Comparison of ENCODE assay signal across 30 cellular contexts in the genomic region with DNA sequence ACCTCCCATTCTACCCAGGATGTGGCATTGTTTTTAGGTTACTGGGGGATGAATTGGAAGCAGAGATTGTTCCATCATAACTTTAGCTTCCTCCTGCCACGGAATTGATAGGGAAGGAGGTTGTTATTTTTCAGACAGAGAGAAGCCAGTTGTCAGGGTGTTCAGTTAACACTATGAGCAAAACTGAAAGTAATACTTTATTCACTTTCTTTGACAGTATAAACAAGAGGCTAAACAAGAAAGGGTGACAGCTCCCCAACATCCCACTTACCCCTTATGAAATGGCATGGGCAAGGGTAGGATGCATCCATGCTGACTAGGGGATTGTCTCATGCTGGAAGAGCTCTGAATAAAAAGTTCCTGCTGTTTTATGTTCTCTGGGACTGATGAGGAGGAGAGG. TPM values are rescaled to one million over a fixed set of nuclear protein-coding genes. Genes with fewer than 3 reads are reported as not detected.
"Had no signal": no experiment of that assay in that cellular context is flagged by ENCODE, and none has a peak within 500 bp of the region (broad histone marks: within the 10 kb centered on the region; RNA-seq: fewer than 3 reads in every experiment).

No MANE protein-coding gene starts in this region.

- H3K36me3 Mint-ChIP-seq: brain had no signal

- H3K4me1 Mint-ChIP-seq: activated CD4-positive, alpha-beta T cell treated with anti-CD3 and anti-CD28 coated beads, Interleukin-2, amount 10 ng/mL, durations not matched to agents 24 days and 14 days; brain had no signal

- H3K4me3 ChIP-seq: PC-9 had no signal

- H3K36me3 ChIP-seq: WERI-Rb-1 had no signal

- H3K9me3 Mint-ChIP-seq: activated CD4-positive, alpha-beta T cell treated with anti-CD3 and anti-CD28 coated beads, Interleukin-2, amount 10 ng/mL, durations not matched to agents 24 days and 14 days; activated naive CD4-positive, alpha-beta T cell treated with anti-CD3 and anti-CD28 coated beads for 36 hours had no signal

- H3K27ac ChIP-seq: PC-9, WERI-Rb-1 had no signal

- DNase-seq: activated CD4-positive, alpha-beta T cell treated with anti-CD3 and anti-CD28 coated beads for 1 hour; activated CD4-positive, alpha-beta T cell treated with anti-CD3 and anti-CD28 coated beads, Interleukin-2, amount 10 ng/mL, durations not matched to agents 24 days and 14 days; activated CD4-positive, alpha-beta T cell treated with anti-CD3 and anti-CD28 coated beads, Interleukin-2, amount 50 U/mL, for 48 hours; activated CD4-positive, CD25-positive, alpha-beta regulatory T cell; activated CD8-positive, alpha-beta T cell treated with anti-CD3 and anti-CD28 coated beads, Interleukin-2, amount 10 ng/mL, durations not matched to agents 7 days and 5 days; activated gamma-delta T cell treated with Interleukin-2 at 50 U/mL for 16 hours; activated naive CD4-positive, alpha-beta T cell treated with anti-CD3 and anti-CD28 coated beads for 36 hours; anterior cingulate cortex; caudate nucleus; cerebellar nuclear complex; NCI-H1092 treated with DMSO at 0.1 percent for 48 hours; NCI-H1417; NCI-H146; NCI-H187; NCI-H2029 treated with DMSO at 0.1 percent for 48 hours; NCI-H2107; NCI-H2171; NCI-H510A; NCI-H526; NCI-H748 treated with DMSO at 0.1 percent for 48 hours; PC-9; Right ventricle myocardium superior; SW 1271; T-helper 1 cell; T-helper 9 cell; WERI-Rb-1 had no signal

- ATAC-seq: activated CD8-positive, alpha-beta T cell treated with anti-CD3 and anti-CD28 coated beads, Interleukin-2, amount 10 ng/mL, durations not matched to agents 7 days and 5 days had no signal

- H3K4me3 Mint-ChIP-seq: activated CD4-positive, alpha-beta T cell treated with anti-CD3 and anti-CD28 coated beads, Interleukin-2, amount 10 ng/mL, durations not matched to agents 24 days and 14 days; activated CD8-positive, alpha-beta T cell treated with anti-CD3 and anti-CD28 coated beads, Interleukin-2, amount 10 ng/mL, durations not matched to agents 7 days and 5 days; activated naive CD4-positive, alpha-beta T cell treated with anti-CD3 and anti-CD28 coated beads for 36 hours; brain had no signal

- H3K27me3 Mint-ChIP-seq: activated CD4-positive, alpha-beta T cell treated with anti-CD3 and anti-CD28 coated beads, Interleukin-2, amount 10 ng/mL, durations not matched to agents 24 days and 14 days had no signal

- FAIRE-seq: bronchial epithelial cell, colon had no signal

- H3K27ac Mint-ChIP-seq: activated CD4-positive, alpha-beta T cell treated with anti-CD3 and anti-CD28 coated beads, Interleukin-2, amount 10 ng/mL, durations not matched to agents 24 days and 14 days; activated CD8-positive, alpha-beta T cell treated with anti-CD3 and anti-CD28 coated beads, Interleukin-2, amount 10 ng/mL, durations not matched to agents 7 days and 5 days; activated naive CD4-positive, alpha-beta T cell treated with anti-CD3 and anti-CD28 coated beads for 36 hours; brain had no signal

RNA-seq across cellular contexts. Expression of gene GAREM1, which starts 36.4 kb away (rescaled TPM):
- total RNA-seq: activated CD4-positive, alpha-beta T cell treated with anti-CD3 and anti-CD28 coated beads, Interleukin-2, amount 10 ng/mL, durations not matched to agents 24 days and 14 days; activated CD8-positive, alpha-beta T cell treated with anti-CD3 and anti-CD28 coated beads, Interleukin-2, amount 10 ng/mL, durations not matched to agents 7 days and 5 days; activated naive CD4-positive, alpha-beta T cell treated with anti-CD3 and anti-CD28 coated beads, Interleukin-2, amount 50 U/mL, for 72 hours had no signal
